In the genomic region with DNA sequence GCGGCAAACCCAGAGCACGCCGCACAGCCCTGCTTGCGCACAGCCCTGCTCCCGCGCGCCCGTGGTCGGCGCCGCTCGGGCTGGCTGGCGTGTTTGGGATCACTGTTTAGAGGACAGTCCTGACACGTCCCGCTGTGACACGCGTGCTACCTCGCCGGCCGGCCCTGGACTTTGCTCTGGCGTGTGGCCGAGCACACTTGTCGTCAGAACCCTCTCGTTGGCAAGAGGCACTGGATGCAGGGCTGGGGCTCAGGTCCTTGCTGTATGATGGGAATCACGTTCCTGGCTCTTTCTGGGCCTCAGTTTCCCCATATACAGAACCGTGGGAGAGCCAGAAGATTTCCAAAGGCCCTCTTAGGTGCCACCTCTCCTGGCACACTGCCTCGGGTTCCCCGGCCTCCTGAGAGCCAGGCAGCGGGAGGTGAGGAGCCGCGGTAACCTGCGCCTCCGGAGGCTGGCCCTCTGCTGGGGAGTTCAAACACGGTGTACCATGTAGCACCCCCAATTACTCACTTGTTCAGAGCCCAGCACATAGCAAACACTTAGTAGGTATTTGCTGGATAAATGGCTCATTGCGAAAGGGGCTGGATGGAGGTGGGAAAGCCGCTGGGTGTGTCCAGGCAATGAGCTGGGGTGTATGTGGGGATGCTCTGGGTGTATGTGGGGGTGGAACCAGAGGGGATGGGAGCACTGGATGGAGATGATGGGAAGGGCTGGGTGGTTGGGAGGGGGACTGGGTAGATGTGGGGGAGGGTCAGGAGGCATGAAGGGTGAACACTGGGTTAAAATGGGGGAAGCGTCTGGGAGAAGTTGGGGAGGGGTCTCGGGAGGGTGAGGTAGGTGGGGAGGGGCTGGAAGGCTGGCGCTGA, we compare ENCODE assay signal across 8 cellular contexts.
"Had no signal": no experiment of that assay in that cellular context is flagged by ENCODE, and none has a peak within 500 bp of the region (broad histone marks: within the 10 kb centered on the region; RNA-seq: fewer than 3 reads in every experiment).

No MANE protein-coding gene starts in this region.

- H3K4me3 ChIP-seq: esophagus muscularis mucosa, lower lobe of right lung had no signal

- H3K4me1 Mint-ChIP-seq: activated CD4-positive, alpha-beta T cell treated with anti-CD3 and anti-CD28 coated beads, Interleukin-2, amount 10 ng/mL, durations not matched to agents 7 days and 5 days; stimulated activated naive B cell treated with anti-CD40 and anti-IgM and Interleukin-4, amounts not matched to agents 10 μg/mL and 1 μg/mL and 100 μg/mL, for 72 hours had no signal

- DNase-seq: activated CD4-positive, alpha-beta T cell treated with anti-CD3 and anti-CD28 coated beads, Interleukin-2, amount 10 ng/mL, durations not matched to agents 7 days and 5 days; activated CD8-positive, alpha-beta memory T cell treated with anti-CD3 and anti-CD28 coated beads, Interleukin-2, amount 50 U/mL, for 48 hours; activated naive CD4-positive, alpha-beta T cell treated with anti-CD3 and anti-CD28 coated beads for 36 hours; lower lobe of right lung; stimulated activated CD4-positive, alpha-beta T cell treated with anti-CD3 and anti-CD28 coated beads, Interleukin-2, amount 100 ng/mL, for 48 hours; stimulated activated naive B cell treated with anti-CD40 and anti-IgM and Interleukin-4, amounts not matched to agents 10 μg/mL and 1 μg/mL and 100 μg/mL, for 72 hours; trophoblast cell had no signal

- H3K4me3 Mint-ChIP-seq: activated CD4-positive, alpha-beta T cell treated with anti-CD3 and anti-CD28 coated beads, Interleukin-2, amount 10 ng/mL, durations not matched to agents 7 days and 5 days; activated naive CD4-positive, alpha-beta T cell treated with anti-CD3 and anti-CD28 coated beads for 36 hours; stimulated activated naive B cell treated with anti-CD40 and anti-IgM and Interleukin-4, amounts not matched to agents 10 μg/mL and 1 μg/mL and 100 μg/mL, for 72 hours had no signal

- H3K27ac ChIP-seq: esophagus muscularis mucosa, lower lobe of right lung had no signal

- H3K27me3 ChIP-seq: esophagus muscularis mucosa had no signal

- H3K27ac Mint-ChIP-seq: activated CD4-positive, alpha-beta T cell treated with anti-CD3 and anti-CD28 coated beads, Interleukin-2, amount 10 ng/mL, durations not matched to agents 7 days and 5 days; activated naive CD4-positive, alpha-beta T cell treated with anti-CD3 and anti-CD28 coated beads for 36 hours; stimulated activated naive B cell treated with anti-CD40 and anti-IgM and Interleukin-4, amounts not matched to agents 10 μg/mL and 1 μg/mL and 100 μg/mL, for 72 hours had no signal

- H3K36me3 ChIP-seq: esophagus muscularis mucosa, lower lobe of right lung had no signal

- H3K36me3 Mint-ChIP-seq: stimulated activated naive B cell treated with anti-CD40 and anti-IgM and Interleukin-4, amounts not matched to agents 10 μg/mL and 1 μg/mL and 100 μg/mL, for 72 hours had no signal

- H3K27me3 Mint-ChIP-seq: activated CD4-positive, alpha-beta T cell treated with anti-CD3 and anti-CD28 coated beads, Interleukin-2, amount 10 ng/mL, durations not matched to agents 7 days and 5 days had no signal

- H3K9me3 ChIP-seq: esophagus muscularis mucosa, lower lobe of right lung had no signal

- ATAC-seq: lower lobe of right lung; stimulated activated naive B cell treated with anti-CD40 and anti-IgM and Interleukin-4, amounts not matched to agents 10 μg/mL and 1 μg/mL and 100 μg/mL, for 72 hours had no signal

- H3K9me3 Mint-ChIP-seq: activated CD4-positive, alpha-beta T cell treated with anti-CD3 and anti-CD28 coated beads, Interleukin-2, amount 10 ng/mL, durations not matched to agents 7 days and 5 days; activated naive CD4-positive, alpha-beta T cell treated with anti-CD3 and anti-CD28 coated beads for 36 hours; stimulated activated naive B cell treated with anti-CD40 and anti-IgM and Interleukin-4, amounts not matched to agents 10 μg/mL and 1 μg/mL and 100 μg/mL, for 72 hours had no signal
